Comparison of ENCODE assay signal across 8 cellular contexts in the genomic region with DNA sequence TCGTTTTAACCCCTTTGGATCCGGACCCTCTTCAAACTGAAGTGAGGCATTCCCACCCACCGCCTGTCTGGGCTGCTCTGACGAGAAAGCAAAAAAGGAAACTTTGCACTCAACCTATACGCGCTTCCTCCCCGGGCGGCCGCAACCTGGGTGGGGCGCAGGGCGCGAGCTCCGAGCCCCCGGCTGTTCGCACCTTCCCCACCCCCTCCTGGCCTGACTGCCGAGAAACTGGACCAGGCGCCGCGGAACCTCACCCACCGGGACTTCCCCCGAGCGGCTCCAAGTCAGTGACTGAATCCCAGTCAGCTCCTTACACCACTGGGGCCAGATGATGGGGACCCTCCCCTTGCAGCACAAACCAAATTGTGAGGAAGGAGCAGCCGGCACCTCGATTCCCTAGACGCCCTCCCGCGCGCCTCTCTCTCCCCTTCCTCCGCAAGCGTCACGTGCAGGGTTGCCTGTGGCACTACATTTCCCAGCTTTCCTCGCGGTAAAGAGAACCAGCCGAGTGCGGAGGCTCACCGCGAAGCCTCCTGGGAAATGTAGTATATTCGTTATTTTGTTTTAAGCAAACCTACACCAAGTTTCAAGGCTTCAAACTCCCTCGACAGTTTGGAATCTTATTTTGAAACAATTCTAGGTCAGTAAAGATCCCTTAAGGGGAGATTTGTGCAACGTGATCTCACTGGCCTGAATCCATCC.
DNase-seq lines count a peak whose midpoint lies in the region; ATAC-seq and TF ChIP-seq lines count a peak whose summit lies in the region.

A gene with protein sequence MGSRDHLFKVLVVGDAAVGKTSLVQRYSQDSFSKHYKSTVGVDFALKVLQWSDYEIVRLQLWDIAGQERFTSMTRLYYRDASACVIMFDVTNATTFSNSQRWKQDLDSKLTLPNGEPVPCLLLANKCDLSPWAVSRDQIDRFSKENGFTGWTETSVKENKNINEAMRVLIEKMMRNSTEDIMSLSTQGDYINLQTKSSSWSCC (minus strand): TSS at position 468 of the 702 bp plus-strand sequence. CDS start 526 bp downstream, outside the sequence.

- H3K4me1 ChIP-seq in mucosa of rectum (ENCODE audit: control insufficient read depth in 2 of 2, insufficient read depth in 2 of 2, low read length in 2 of 2): peaks cover 3 to 6% of the 10 kb centered on the region in 2 donors

- ATAC-seq in GM21526 (IDR thresholded peaks at IDR 0.05; ENCODE audit: low FRiP score, unreplicated experiment): peak; percentile 70

- peak within 1 kb of the TSS; percentile 80 to 83 for H3K9ac ChIP-seq in mucosa of rectum (ENCODE audit: low read depth in 1 of 2, low read length in 2 of 2)

- H3K36me3 ChIP-seq in mucosa of rectum (ENCODE audit: control insufficient read depth in 2 of 2, insufficient read depth in 2 of 2, low read length in 2 of 2): peaks cover under 1 to 4% of the 10 kb centered on the region in 2 donors

- H3K9me3 ChIP-seq in mucosa of rectum (ENCODE audit: control insufficient read depth in 2 of 2, low read length in 2 of 2): no peaks in the 10 kb centered on the region

- H3K27ac ChIP-seq in mucosa of rectum (ENCODE audit: low read depth in 2 of 2, low read length in 2 of 2): peak within 1 kb of the TSS; percentile 31 to 68

- no peak for TF ChIP-seq POLR2A in erythroblast (IDR thresholded peaks at IDR 0.05; ENCODE audit: low read length)

- DNase-seq in D341Med (ENCODE audit: low spot score) (peak; percentile 92), HuH-7.5 (ENCODE audit: low spot score) (peak; percentile 54), OCI-M1 (lab: John Stamatoyannopoulos, UW) (peak; percentile 91), activated T-cell treated with anti-CD3 and anti-CD28 coated beads for 4 hours (peak; percentile 76), erythroblast (lab: John Stamatoyannopoulos, UW) (peak; percentile 74 to 81)
- peak; percentile 62 to 65 for DNase-seq in stimulated activated CD8-positive, alpha-beta memory T cell treated with anti-CD3 and anti-CD28 coated beads, Interleukin-4, amount 100 ng/mL, for 4 hours (ENCODE audit: low read depth in 2 of 2, low spot score in 1 of 2)

- H3K4me3 ChIP-seq in mucosa of rectum (ENCODE audit: low read length in 2 of 2): peak within 1 kb of the TSS; percentile 89 to 94

- no peaks in the 10 kb centered on the region for H3K27me3 ChIP-seq in mucosa of rectum (ENCODE audit: control insufficient read depth in 2 of 2, insufficient read depth in 2 of 2, low read length in 2 of 2)

Comparison
In these comparisons a context has a peak if more than half of its experiments do, and no peak if none do; other contexts are left out.
1. Peak in every context shown above with its lines: DNase-seq, ATAC-seq, H3K4me3 ChIP-seq and H3K27ac ChIP-seq.